6 cellular contexts compared by ENCODE assay signal in genomic region chr12:51227112-51227511, GRCh38. TPM values are rescaled to one million over a fixed set of nuclear protein-coding genes. Genes with fewer than 3 reads are reported as not detected.
DNase-seq lines count a peak whose midpoint lies in the region; ATAC-seq and TF ChIP-seq lines count a peak whose summit lies in the region.
"Not testable (repeated sequence)": the region's sequence is repeated elsewhere in the genome, so short reads cannot be mapped to it uniquely, and the experiment has no call there.

No MANE protein-coding gene starts in this region.

- not testable (repeated sequence) for H3K79me2 ChIP-seq in trophoblast cell (ENCODE audit: control insufficient read depth, insufficient read depth, low read length, poor library complexity)

- H3K9me3 Mint-ChIP-seq in activated T-helper 17 cell treated with anti-CD3 and anti-CD28 coated beads, Interleukin-2, amount 50 U/mL, for 72 hours: not testable (repeated sequence)

- H3K4me1 Mint-ChIP-seq in activated T-helper 17 cell treated with anti-CD3 and anti-CD28 coated beads, Interleukin-2, amount 50 U/mL, for 72 hours: not testable (repeated sequence)

- H3K9ac ChIP-seq in trophoblast cell (ENCODE audit: low read length): not testable (repeated sequence)

- H3K27me3 Mint-ChIP-seq in activated T-helper 17 cell treated with anti-CD3 and anti-CD28 coated beads, Interleukin-2, amount 50 U/mL, for 72 hours: not testable (repeated sequence)

- not testable (repeated sequence) for H2AK5ac ChIP-seq in trophoblast cell (ENCODE audit: low read length)

- H4K12ac ChIP-seq in trophoblast cell (ENCODE audit: low read depth, low read length): not testable (repeated sequence)

- H3K9me3 ChIP-seq in SJSA1 (replicated peaks); trophoblast cell (ENCODE audit: insufficient read depth, low read depth, low read length): not testable (repeated sequence)

- H3K27me3 ChIP-seq in SJSA1 (replicated peaks); trophoblast cell (ENCODE audit: insufficient read depth, low read length): not testable (repeated sequence)

- H2BK120ac ChIP-seq in trophoblast cell (ENCODE audit: insufficient read depth, low read length, poor library complexity): not testable (repeated sequence)

- WGBS in trophoblast cell (ENCODE audit: extremely low coverage, insufficient coverage, insufficient read length): no CpG with 5 or more reads among the region's 5 CpGs

- H3K18ac ChIP-seq in trophoblast cell (ENCODE audit: low read length): not testable (repeated sequence)

- H3K4me3 ChIP-seq in SJSA1; trophoblast cell (ENCODE audit: low read depth, low read length): not testable (repeated sequence)

- peak overlapping the region; percentile 40 for H2AFZ ChIP-seq in trophoblast cell (ENCODE audit: insufficient read depth, low read length, poor library complexity)

- not testable (repeated sequence) for H2BK5ac ChIP-seq in trophoblast cell (ENCODE audit: low read depth, low read length, poor library complexity)

- peak; percentile 50 for DNase-seq in ELR (ENCODE audit: low read depth)
- peak; percentile 16 for DNase-seq in M059J (ENCODE audit: low read depth)
- peak; percentile 39 to 58 for DNase-seq in SJSA1 (ENCODE audit: low read depth in 1 of 2, low spot score in 2 of 2)
- peak in 1 of 2 donors; percentile 48 for DNase-seq in trophoblast cell

- H4K91ac ChIP-seq in trophoblast cell (ENCODE audit: low read depth, low read length): not testable (repeated sequence)

- not testable (repeated sequence) for H3K14ac ChIP-seq in trophoblast cell (ENCODE audit: low read length)

- not testable (repeated sequence) for H3K79me1 ChIP-seq in trophoblast cell (ENCODE audit: low read length)

- not testable (repeated sequence) for H3K4me3 Mint-ChIP-seq in activated T-helper 17 cell treated with anti-CD3 and anti-CD28 coated beads, Interleukin-2, amount 50 U/mL, for 72 hours

- H3K4ac ChIP-seq in trophoblast cell (ENCODE audit: low read depth, low read length): not testable (repeated sequence)

- H4K8ac ChIP-seq in trophoblast cell (ENCODE audit: low read depth, low read length): not testable (repeated sequence)

- H3K36me3 ChIP-seq in SJSA1; trophoblast cell (ENCODE audit: control insufficient read depth in 1 of 2, insufficient read depth in 2 of 2, low read length in 2 of 2): not testable (repeated sequence)

- not testable (repeated sequence) for H3K23ac ChIP-seq in trophoblast cell (ENCODE audit: low read length)

- peak overlapping the region; percentile 99 for H3K27ac ChIP-seq in 22Rv1
- H3K27ac ChIP-seq in SJSA1; trophoblast cell (ENCODE audit: low read depth, low read length): not testable (repeated sequence)

- peaks cover 10% of the 10 kb centered on the region for H3K4me1 ChIP-seq in SJSA1 (replicated peaks)
- H3K4me1 ChIP-seq in trophoblast cell (ENCODE audit: control insufficient read depth in 1 of 2, insufficient read depth in 2 of 2, low read length in 2 of 2): not testable (repeated sequence)

- H3K27ac Mint-ChIP-seq in activated T-helper 17 cell treated with anti-CD3 and anti-CD28 coated beads, Interleukin-2, amount 50 U/mL, for 72 hours: not testable (repeated sequence)

- H2BK12ac ChIP-seq in trophoblast cell (ENCODE audit: low read length): not testable (repeated sequence)

- not testable (repeated sequence) for H3K4me2 ChIP-seq in trophoblast cell (ENCODE audit: low read length)

- ATAC-seq in activated T-helper 17 cell treated with anti-CD3 and anti-CD28 coated beads, Interleukin-2, amount 50 U/mL, for 72 hours (replicated peaks): peak; percentile 26

- TF ChIP-seq CTCF in 22Rv1 (IDR thresholded peaks at IDR 0.05): not testable (repeated sequence)

- H3K36me3 Mint-ChIP-seq in activated T-helper 17 cell treated with anti-CD3 and anti-CD28 coated beads, Interleukin-2, amount 50 U/mL, for 72 hours (ENCODE audit: low read depth): not testable (repeated sequence)

RNA-seq across cellular contexts. Expression of gene POU6F1, which starts 9.2 kb away (rescaled TPM):
- 1.4 and 7.8 TPM in 2 replicates for total RNA-seq in M059J (2014; rRNA removed; shearing (Covaris generic))
- total RNA-seq in SJSA1 (2014; rRNA removed; shearing (Covaris generic)): 1.2 and 5.8 TPM in 2 replicates
- 10 to 100 TPM in 1 of 2 donors, 1 to 10 TPM in 1; 6.9 to 25.2 TPM for total RNA-seq in activated T-helper 17 cell treated with anti-CD3 and anti-CD28 coated beads, Interleukin-2, amount 50 U/mL, for 72 hours
- polyA plus RNA-seq in trophoblast cell (2013): 4.6 and 5.9 TPM in 2 replicates

RNA-seq across cellular contexts. Expression of gene DAZAP2, which starts 11.5 kb away (rescaled TPM):
- 480 and 492 TPM in 2 replicates for total RNA-seq in M059J (2014; rRNA removed; shearing (Covaris generic))
- 79.9 and 153 TPM in 2 replicates for total RNA-seq in SJSA1 (2014; rRNA removed; shearing (Covaris generic))
- 100 to 1,000 TPM; 110 to 124 TPM for total RNA-seq in activated T-helper 17 cell treated with anti-CD3 and anti-CD28 coated beads, Interleukin-2, amount 50 U/mL, for 72 hours
- polyA plus RNA-seq in trophoblast cell (2013): 132 and 144 TPM in 2 replicates

RNA-seq across cellular contexts. Expression of gene SMAGP, which starts 43.1 kb away (rescaled TPM):
- 15.8 and 17.8 TPM in 2 replicates for total RNA-seq in M059J (2014; rRNA removed; shearing (Covaris generic))
- 22.8 and 32.5 TPM in 2 replicates for total RNA-seq in SJSA1 (2014; rRNA removed; shearing (Covaris generic))
- total RNA-seq in activated T-helper 17 cell treated with anti-CD3 and anti-CD28 coated beads, Interleukin-2, amount 50 U/mL, for 72 hours: under 1 TPM; 0.13 to 0.50 TPM
- 119 and 122 TPM in 2 replicates for polyA plus RNA-seq in trophoblast cell (2013)

RNA-seq across cellular contexts. Expression of gene TFCP2, which starts 54.2 kb away (rescaled TPM):
- total RNA-seq in M059J (2014; rRNA removed; shearing (Covaris generic)): 4.9 and 6.8 TPM in 2 replicates
- 6.9 and 8.8 TPM in 2 replicates for total RNA-seq in SJSA1 (2014; rRNA removed; shearing (Covaris generic))
- 10 to 100 TPM; 30.4 to 30.7 TPM for total RNA-seq in activated T-helper 17 cell treated with anti-CD3 and anti-CD28 coated beads, Interleukin-2, amount 50 U/mL, for 72 hours
- polyA plus RNA-seq in trophoblast cell (2013): 19.4 and 20.9 TPM in 2 replicates

Comparison
In these comparisons a context has a peak if more than half of its experiments do, and no peak if none do; other contexts are left out.
1. RNA of gene SMAGP, which starts 43.1 kb away (total RNA-seq): 22.8 to 32.5 TPM in SJSA1 and 15.8 to 17.8 TPM in M059J; 0.13 to 0.50 TPM in activated T-helper 17 cell treated with anti-CD3 and anti-CD28 coated beads, Interleukin-2, amount 50 U/mL, for 72 hours; every median in the first group is over 10 times any median in the second.